Comparison of ENCODE assay signal across 1 cellular context in the genomic region with DNA sequence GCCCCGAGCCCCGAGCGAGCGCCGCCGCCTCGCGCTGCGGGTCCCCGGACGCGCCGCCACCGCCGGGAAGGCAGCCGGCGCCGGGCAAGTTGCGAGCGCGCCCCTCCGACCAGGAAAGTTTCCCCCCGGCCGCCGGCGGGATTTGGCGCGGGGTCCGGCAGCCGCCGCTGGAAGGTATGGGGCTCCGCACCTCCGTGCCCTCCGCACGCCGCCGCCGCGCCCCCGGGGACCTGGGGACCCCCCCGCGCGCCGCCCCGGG.
TF ChIP-seq lines count a peak whose summit lies in the region.

No MANE protein-coding gene starts in this region.

TF ChIP-seq in K562, 482 proteins besides CTCF, POLR2A, EP300 and RAD21 (continued from another document):
- TF ChIP-seq, protein P1, sequence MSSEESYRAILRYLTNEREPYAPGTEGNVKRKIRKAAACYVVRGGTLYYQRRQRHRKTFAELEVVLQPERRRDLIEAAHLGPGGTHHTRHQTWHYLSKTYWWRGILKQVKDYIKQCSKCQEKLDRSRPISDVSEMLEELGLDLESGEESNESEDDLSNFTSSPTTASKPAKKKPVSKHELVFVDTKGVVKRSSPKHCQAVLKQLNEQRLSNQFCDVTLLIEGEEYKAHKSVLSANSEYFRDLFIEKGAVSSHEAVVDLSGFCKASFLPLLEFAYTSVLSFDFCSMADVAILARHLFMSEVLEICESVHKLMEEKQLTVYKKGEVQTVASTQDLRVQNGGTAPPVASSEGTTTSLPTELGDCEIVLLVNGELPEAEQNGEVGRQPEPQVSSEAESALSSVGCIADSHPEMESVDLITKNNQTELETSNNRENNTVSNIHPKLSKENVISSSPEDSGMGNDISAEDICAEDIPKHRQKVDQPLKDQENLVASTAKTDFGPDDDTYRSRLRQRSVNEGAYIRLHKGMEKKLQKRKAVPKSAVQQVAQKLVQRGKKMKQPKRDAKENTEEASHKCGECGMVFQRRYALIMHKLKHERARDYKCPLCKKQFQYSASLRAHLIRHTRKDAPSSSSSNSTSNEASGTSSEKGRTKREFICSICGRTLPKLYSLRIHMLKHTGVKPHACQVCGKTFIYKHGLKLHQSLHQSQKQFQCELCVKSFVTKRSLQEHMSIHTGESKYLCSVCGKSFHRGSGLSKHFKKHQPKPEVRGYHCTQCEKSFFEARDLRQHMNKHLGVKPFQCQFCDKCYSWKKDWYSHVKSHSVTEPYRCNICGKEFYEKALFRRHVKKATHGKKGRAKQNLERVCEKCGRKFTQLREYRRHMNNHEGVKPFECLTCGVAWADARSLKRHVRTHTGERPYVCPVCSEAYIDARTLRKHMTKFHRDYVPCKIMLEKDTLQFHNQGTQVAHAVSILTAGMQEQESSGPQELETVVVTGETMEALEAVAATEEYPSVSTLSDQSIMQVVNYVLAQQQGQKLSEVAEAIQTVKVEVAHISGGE (CRISPR knock-in tag; IDR thresholded peaks at IDR 0.05), result no peak
